Comparison of ENCODE assay signal across 8 cellular contexts in genomic region chr16:15154650-15155562, GRCh38.
DNase-seq lines count a peak whose midpoint lies in the region; ATAC-seq, FAIRE-seq and TF ChIP-seq lines count a peak whose summit lies in the region.
"Not testable (repeated sequence)": the region's sequence is repeated elsewhere in the genome, so short reads cannot be mapped to it uniquely, and the experiment has no call there.

No MANE protein-coding gene starts in this region.

- peak; percentile 89 for DNase-seq in A673 (ENCODE audit: low spot score)
- DNase-seq in GM18507 (ENCODE audit: extremely low spot score, insufficient read length, low read depth): peak; percentile 75
- DNase-seq in OCI-M2 (lab: John Stamatoyannopoulos, UW; ENCODE audit: unreplicated experiment): peak; percentile 3
- DNase-seq in activated CD8-positive, alpha-beta memory T cell treated with anti-CD3 and anti-CD28 coated beads, Interleukin-2, amount 10 ng/mL, durations not matched to agents 7 days and 5 days: peak; percentile 96
- peak; percentile 86 for DNase-seq in ecto neural progenitor cell (ENCODE audit: low spot score)
- DNase-seq in left kidney (ENCODE audit: low read depth, low spot score): peak; percentile 94
- peak; percentile 81 for DNase-seq in stimulated activated CD4-positive, alpha-beta T cell treated with anti-CD3 and anti-CD28 coated beads, Interleukin-12 subunit alpha, Interleukin-12 subunit beta, amount 100 ng/mL, for 4 hours

- FAIRE-seq in GM18507 (lab: Jason Lieb, UNC): peak; percentile 66

- not testable (repeated sequence) for H3K27ac ChIP-seq in A673 (ENCODE audit: low read depth, low read length, poor library complexity, severe bottlenecking); KMS-11

- BruUV-seq in A673 (replicated peaks; lab: Mats Ljungman, UMichigan): not testable (repeated sequence)

- TF ChIP-seq CTCF in A673 (conservative IDR thresholded peaks at IDR 0.05; ENCODE audit: low read depth, low read length); KMS-11 (conservative IDR thresholded peaks at IDR 0.05; ENCODE audit: low read depth, low read length): not testable (repeated sequence)

- H3K36me3 Mint-ChIP-seq in activated CD8-positive, alpha-beta memory T cell treated with anti-CD3 and anti-CD28 coated beads, Interleukin-2, amount 10 ng/mL, durations not matched to agents 7 days and 5 days: not testable (repeated sequence)

- not testable (repeated sequence) for H3K4me1 ChIP-seq in A673 (ENCODE audit: insufficient read depth, low read length, poor library complexity, severe bottlenecking); KMS-11 (ENCODE audit: low read depth, poor library complexity, severe bottlenecking)

- H4K20me1 ChIP-seq in KMS-11 (ENCODE audit: insufficient read depth): not testable (repeated sequence)

- POLR2A ChIA-PET in A673 (lab: Charles Lee; ENCODE audit: low non-redundant PET): not testable (repeated sequence)

- not testable (repeated sequence) for H3K36me3 ChIP-seq in A673 (ENCODE audit: insufficient read depth, low read length, poor library complexity, severe bottlenecking); KMS-11 (ENCODE audit: insufficient read depth)

- ATAC-seq in activated CD8-positive, alpha-beta memory T cell treated with anti-CD3 and anti-CD28 coated beads, Interleukin-2, amount 10 ng/mL, durations not matched to agents 7 days and 5 days: peak; percentile 94

- peak overlapping the region; percentile 41 for H3K4me3 ChIP-seq in A673 (ENCODE audit: low read depth, low read length, poor library complexity, severe bottlenecking)
- H3K4me3 ChIP-seq in KMS-11 (IDR thresholded peaks at IDR 0.05; ENCODE audit: insufficient read depth, low read depth, low read length): not testable (repeated sequence)

- not testable (repeated sequence) for H3K9me3 ChIP-seq in A673 (ENCODE audit: low read depth, low read length, poor library complexity, severe bottlenecking)

- CTCF ChIA-PET in A673 (lab: Charles Lee); activated CD8-positive, alpha-beta memory T cell treated with anti-CD3 and anti-CD28 coated beads, Interleukin-2, amount 10 ng/mL, durations not matched to agents 7 days and 5 days (lab: Charles Lee): not testable (repeated sequence)

- H3K27me3 Mint-ChIP-seq in activated CD8-positive, alpha-beta memory T cell treated with anti-CD3 and anti-CD28 coated beads, Interleukin-2, amount 10 ng/mL, durations not matched to agents 7 days and 5 days: not testable (repeated sequence)

- peak overlapping the region; percentile 72 for H3K4me3 Mint-ChIP-seq in activated CD8-positive, alpha-beta memory T cell treated with anti-CD3 and anti-CD28 coated beads, Interleukin-2, amount 10 ng/mL, durations not matched to agents 7 days and 5 days

- H2AFZ ChIP-seq in KMS-11 (ENCODE audit: low read depth): peak overlapping the region; percentile 77; the same call in 1 of the 2 replicates

- not testable (repeated sequence) for H3K4me1 Mint-ChIP-seq in activated CD8-positive, alpha-beta memory T cell treated with anti-CD3 and anti-CD28 coated beads, Interleukin-2, amount 10 ng/mL, durations not matched to agents 7 days and 5 days

- peak overlapping the region; percentile 71; the same call in 1 of the 2 replicates for H3K4me2 ChIP-seq in KMS-11

- peak overlapping the region; percentile 67 for H3K27ac Mint-ChIP-seq in activated CD8-positive, alpha-beta memory T cell treated with anti-CD3 and anti-CD28 coated beads, Interleukin-2, amount 10 ng/mL, durations not matched to agents 7 days and 5 days

- not testable (repeated sequence) for H3K9ac ChIP-seq in KMS-11

- intact Hi-C loops in A673 (cut with micrococcal nuclease; ENCODE audit: unreplicated experiment): not testable (repeated sequence)

- not testable (repeated sequence) for H3K9me3 Mint-ChIP-seq in activated CD8-positive, alpha-beta memory T cell treated with anti-CD3 and anti-CD28 coated beads, Interleukin-2, amount 10 ng/mL, durations not matched to agents 7 days and 5 days (ENCODE audit: low read depth)

- not testable (repeated sequence) for H3K79me2 ChIP-seq in KMS-11 (ENCODE audit: insufficient read depth, low read depth)

- not testable (repeated sequence) for H3K27me3 ChIP-seq in A673 (replicated peaks; ENCODE audit: insufficient read depth, low read depth, low read length, poor library complexity); KMS-11 (ENCODE audit: insufficient read depth, low read depth)

Comparison
In these comparisons a context has a peak if more than half of its experiments do, and no peak if none do; other contexts are left out.
1. DNase-seq: peak in every context shown above with its lines; median percentile 96 in activated CD8-positive, alpha-beta memory T cell treated with anti-CD3 and anti-CD28 coated beads, Interleukin-2, amount 10 ng/mL, durations not matched to agents 7 days and 5 days; 94 in left kidney; 89 in A673; 86 in ecto neural progenitor cell; 81 in stimulated activated CD4-positive, alpha-beta T cell treated with anti-CD3 and anti-CD28 coated beads, Interleukin-12 subunit alpha, Interleukin-12 subunit beta, amount 100 ng/mL, for 4 hours; 75 in GM18507; 3 in OCI-M2.